9 cellular contexts compared by ENCODE assay signal in genomic region chr22:31247726-31248125, GRCh38. TPM values are rescaled to one million over a fixed set of nuclear protein-coding genes. Genes with fewer than 3 reads are reported as not detected.
A peak's percentile ranks its signal among the peaks of the same experiment; 100 is the strongest.
DNase-seq lines count a peak whose midpoint lies in the region; TF ChIP-seq lines count a peak whose summit lies in the region.
"Had no signal": no experiment of that assay in that cellular context is flagged by ENCODE, and none has a peak within 500 bp of the region (broad histone marks: within the 10 kb centered on the region; RNA-seq: fewer than 3 reads in every experiment).

No MANE protein-coding gene starts in this region.

- H3K4me2 ChIP-seq in SK-N-SH = peak overlapping the region; percentile 95

- H3K27me3 ChIP-seq in CD8-positive, alpha-beta memory T cell (ENCODE audit: insufficient read depth, low read length, poor library complexity, severe bottlenecking) = no peaks in the 10 kb centered on the region
- H3K27me3 ChIP-seq in SK-N-SH (ENCODE audit: insufficient read depth) (no peaks in the 10 kb centered on the region), esophagus squamous epithelium (no peaks in the 10 kb centered on the region), transverse colon (no peaks in the 10 kb centered on the region), adrenal gland (no peaks in the 10 kb centered on the region)

- H3K4me1 Mint-ChIP-seq in CD8-positive, alpha-beta memory T cell = peaks cover 15 to 46% (median 31%) of the 10 kb centered on the region in 3 donors
- peaks cover 68% of the 10 kb centered on the region for H3K4me1 Mint-ChIP-seq in osteocyte (ENCODE audit: unreplicated experiment)

- H3K27ac Mint-ChIP-seq in CD8-positive, alpha-beta memory T cell = peak overlapping the region in 6 of 8 donors; percentile 1 to 84 (median 57)
- H3K27ac Mint-ChIP-seq in osteocyte (ENCODE audit: unreplicated experiment) = peak overlapping the region; percentile 90

- H2AFZ ChIP-seq in SK-N-SH (ENCODE audit: low read depth) = no peak overlapping the region

- H3K27ac ChIP-seq in CD8-positive, alpha-beta memory T cell (ENCODE audit: low read depth, low read length) = no peak overlapping the region
- peak overlapping the region; percentile 61 to 88 for H3K27ac ChIP-seq in SK-N-SH (ENCODE audit: low read depth in 2 of 2, low read length in 1 of 2)
- H3K27ac ChIP-seq in esophagus squamous epithelium = peak overlapping the region in 3 of 4 donors; percentile 89 to 93 (median 92)
- H3K27ac ChIP-seq in transverse colon = peak overlapping the region in 2 of 4 donors; percentile 39 to 51
- H3K27ac ChIP-seq in adrenal gland = no peak overlapping the region

- peak overlapping the region; percentile 30 for H3K4me3 ChIP-seq in CD8-positive, alpha-beta memory T cell (ENCODE audit: low read length)
- H3K4me3 ChIP-seq in SK-N-SH (ENCODE audit: low read depth in 2 of 2, low read length in 1 of 2) = peak overlapping the region; percentile 73 to 80
- H3K4me3 ChIP-seq in esophagus squamous epithelium = peak overlapping the region in 3 of 4 donors; percentile 68 to 74 (median 71)
- H3K4me3 ChIP-seq in transverse colon = peak overlapping the region in 1 of 4 donors; percentile 40
- H3K4me3 ChIP-seq in adrenal gland = no peak overlapping the region

- in situ Hi-C loops in transverse colon (cut with MboI; ENCODE audit: low pct_ligation_motif_present in 1 of 4, low pct_unique_long_range_greater_than_20kb in 1 of 4, low sequenced_read_pairs in 3 of 4) = no loop called here

- no peak for TF ChIP-seq RAD21 in SK-N-SH (IDR thresholded peaks at IDR 0.05; ENCODE audit: low read length)

- POLR2A ChIA-PET in CD8-positive, alpha-beta memory T cell (lab: Charles Lee) = interaction anchor here (0.7 to 1.1 kb wide), 3 partner anchors 42 to 163 kb away, joined by 3 to 4 read pairs (median 4); no protein-coding TSS in a partner anchor
- POLR2A ChIA-PET in SK-N-SH (lab: Yijun Ruan, JAX) = interaction anchor here (0.6 to 1.3 kb wide), 7 partner anchors 21 to 99 kb away, joined by 3 to 6 read pairs (median 3); partner anchors contain the start of gene LIMK2

- H3K4me3 Mint-ChIP-seq in CD8-positive, alpha-beta memory T cell = peak overlapping the region in 6 of 7 donors; percentile 60 to 86 (median 74)
- peak overlapping the region; percentile 91 for H3K4me3 Mint-ChIP-seq in osteocyte (ENCODE audit: unreplicated experiment)

- CTCF ChIA-PET in CD8-positive, alpha-beta memory T cell (lab: Charles Lee) = interaction anchor here (0.8 to 6.3 kb wide), 5 partner anchors 18 to 43 kb away, joined by 3 to 23 read pairs (median 3); partner anchors contain the start of gene LIMK2
- CTCF ChIA-PET in SK-N-SH (lab: Yijun Ruan, JAX) = interaction anchor here (0.7 to 8.1 kb wide), 5 partner anchors 23 to 314 kb away, joined by 3 to 85 read pairs (median 3); partner anchors contain the start of genes LIMK2 and PIK3IP1

- H3K9me3 Mint-ChIP-seq in CD8-positive, alpha-beta memory T cell = no peaks in the 10 kb centered on the region
- no peaks in the 10 kb centered on the region for H3K9me3 Mint-ChIP-seq in osteocyte (ENCODE audit: unreplicated experiment)

- peaks cover 33% of the 10 kb centered on the region for H3F3A ChIP-seq in SK-N-SH (replicated peaks; ENCODE audit: insufficient read depth)

- H3K27me3 Mint-ChIP-seq in CD8-positive, alpha-beta memory T cell = no peaks in the 10 kb centered on the region
- no peaks in the 10 kb centered on the region for H3K27me3 Mint-ChIP-seq in osteocyte (ENCODE audit: unreplicated experiment)

- no peak for DNase-seq in CD8-positive, alpha-beta memory T cell
- DNase-seq in SK-N-SH (peak; percentile 75), esophagus squamous epithelium (lab: John Stamatoyannopoulos, UW) (no peak), osteocyte (ENCODE audit: extremely low spot score, unreplicated experiment) (no peak), transverse colon (no peak), erythroblast (lab: John Stamatoyannopoulos, UW) (no peak), adrenal gland (no peak), NOMO-1 treated with DMSO at 0.1 percent for 48 hours (lab: John Stamatoyannopoulos, UW; ENCODE audit: unreplicated experiment) (no peak)
- DNase-seq: NCI-H774 had no signal

- TF ChIP-seq EP300 in SK-N-SH (IDR thresholded peaks at IDR 0.05; ENCODE audit: borderline replicate concordance in 1 of 2, low read depth in 1 of 2, low read length in 1 of 2) (no peak), transverse colon (IDR thresholded peaks at IDR 0.05; ENCODE audit: low read depth) (no peak)

- peaks cover 14% of the 10 kb centered on the region for H3K4me1 ChIP-seq in CD8-positive, alpha-beta memory T cell (ENCODE audit: insufficient read depth, low read length)
- H3K4me1 ChIP-seq in SK-N-SH (ENCODE audit: control insufficient read depth in 1 of 2, insufficient read depth in 2 of 2, low read depth in 1 of 2, low read length in 1 of 2) (peaks cover 20 to 64% of the 10 kb centered on the region in 2 experiments), esophagus squamous epithelium (peaks cover 12 to 79% (median 20%) of the 10 kb centered on the region in 3 donors), transverse colon (peaks cover 3 to 69% (median 41%) of the 10 kb centered on the region in 4 donors), adrenal gland (replicated peaks in 1 of 2) (peaks cover 6 to 18% of the 10 kb centered on the region in 2 donors)

- H3K9me3 ChIP-seq in CD8-positive, alpha-beta memory T cell (ENCODE audit: low read length) = no peaks in the 10 kb centered on the region
- H3K9me3 ChIP-seq in SK-N-SH = no peaks in the 10 kb centered on the region
- no peaks in the 10 kb centered on the region for H3K9me3 ChIP-seq in esophagus squamous epithelium
- no peaks in the 10 kb centered on the region for H3K9me3 ChIP-seq in transverse colon
- no peaks in the 10 kb centered on the region for H3K9me3 ChIP-seq in adrenal gland (replicated peaks in 1 of 3)

- H3K36me3 Mint-ChIP-seq in CD8-positive, alpha-beta memory T cell = peaks cover 0 to 10% (median 6%) of the 10 kb centered on the region in 3 donors
- H3K36me3 Mint-ChIP-seq in osteocyte (ENCODE audit: unreplicated experiment) = no peaks in the 10 kb centered on the region

- TF ChIP-seq CTCF in SK-N-SH (IDR thresholded peaks at IDR 0.05) (no peak), esophagus squamous epithelium (IDR thresholded peaks at IDR 0.05) (no peak), osteocyte (IDR thresholded peaks at IDR 0.05) (no peak), transverse colon (IDR thresholded peaks at IDR 0.05) (no peak), adrenal gland (IDR thresholded peaks at IDR 0.05) (no peak)

- WGBS in SK-N-SH (ENCODE audit: low lambda C conversion rate) = 60% methylated on average over 1 of the region's 1 CpG
- WGBS in esophagus squamous epithelium, 2 donors = 44 to 71% methylated on average over 1 of the region's 1 CpG
- WGBS in transverse colon (ENCODE audit: low coverage in 1 of 2), 2 donors = 56% methylated on average over 1 of the region's 1 CpG; no CpG with 5 or more reads in 1 of the 2 donors
- WGBS in adrenal gland, 4 donors = 25 to 53% (median 34%) methylated on average over 1 of the region's 1 CpG

- TF ChIP-seq POLR2A in esophagus squamous epithelium (IDR thresholded peaks at IDR 0.05) = no peak
- TF ChIP-seq POLR2A in transverse colon (IDR thresholded peaks at IDR 0.05) = no peak
- TF ChIP-seq POLR2A in erythroblast (IDR thresholded peaks at IDR 0.05; ENCODE audit: low read length) = no peak
- TF ChIP-seq POLR2A in adrenal gland (IDR thresholded peaks at IDR 0.05) = no peak

- no peaks in the 10 kb centered on the region for H3K36me3 ChIP-seq in CD8-positive, alpha-beta memory T cell (ENCODE audit: insufficient read depth, low read length)
- H3K36me3 ChIP-seq in SK-N-SH (replicated peaks in 1 of 2; ENCODE audit: control insufficient read depth in 1 of 2, insufficient read depth in 2 of 2, low read length in 1 of 2) (peaks cover 2 to 3% of the 10 kb centered on the region in 2 experiments), esophagus squamous epithelium (no peaks in the 10 kb centered on the region), transverse colon (no peaks in the 10 kb centered on the region), adrenal gland (replicated peaks in 1 of 2) (no peaks in the 10 kb centered on the region)

- H3K9me2 ChIP-seq in SK-N-SH = no peaks in the 10 kb centered on the region

- H3K79me2 ChIP-seq in SK-N-SH (ENCODE audit: insufficient read depth) = peaks cover 79% of the 10 kb centered on the region

- intact Hi-C loops in esophagus squamous epithelium (cut with DNase I) = no loop called here
- intact Hi-C loops in transverse colon (cut with DNase I; ENCODE audit: low total_unique reads) = no loop called here
- intact Hi-C loops in adrenal gland (cut with DNase I) = no loop called here

- peak overlapping the region; percentile 72; the same call in 1 of the 2 replicates for H3K9ac ChIP-seq in SK-N-SH

- peaks cover 4% of the 10 kb centered on the region; the same call in 1 of the 2 replicates for H4K20me1 ChIP-seq in SK-N-SH (ENCODE audit: insufficient read depth)

TF ChIP-seq in SK-N-SH, 30 proteins besides CTCF, POLR2A, EP300 and RAD21 (continues in another document):
- TF ChIP-seq, protein P1, sequence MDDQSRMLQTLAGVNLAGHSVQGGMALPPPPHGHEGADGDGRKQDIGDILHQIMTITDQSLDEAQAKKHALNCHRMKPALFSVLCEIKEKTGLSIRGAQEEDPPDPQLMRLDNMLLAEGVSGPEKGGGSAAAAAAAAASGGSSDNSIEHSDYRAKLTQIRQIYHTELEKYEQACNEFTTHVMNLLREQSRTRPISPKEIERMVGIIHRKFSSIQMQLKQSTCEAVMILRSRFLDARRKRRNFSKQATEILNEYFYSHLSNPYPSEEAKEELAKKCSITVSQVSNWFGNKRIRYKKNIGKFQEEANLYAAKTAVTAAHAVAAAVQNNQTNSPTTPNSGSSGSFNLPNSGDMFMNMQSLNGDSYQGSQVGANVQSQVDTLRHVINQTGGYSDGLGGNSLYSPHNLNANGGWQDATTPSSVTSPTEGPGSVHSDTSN (IDR thresholded peaks at IDR 0.05) = peak; percentile 51

RNA-seq across cellular contexts. Expression of gene LIMK2, which starts 35.6 kb away (rescaled TPM):
- 10 to 100 TPM; 25.1 to 27.7 TPM for total RNA-seq in CD8-positive, alpha-beta memory T cell
- polyA plus RNA-seq in CD8-positive, alpha-beta memory T cell = 19.0 TPM
- polyA plus RNA-seq in SK-N-SH (2012; rRNA removed) = 9.8 and 10.7 TPM in 2 replicates
- polyA plus RNA-seq in SK-N-SH (2012; cell fraction: cytosol; rRNA removed) = 8.0 and 8.6 TPM in 2 replicates
- 41.7 and 60.0 TPM in 2 replicates for polyA plus RNA-seq in SK-N-SH (2012; cell fraction: nucleus; rRNA removed)
- 100 to 1,000 TPM in 2 of 4 donors, 10 to 100 TPM in 2; 61.8 to 134 (median 109) TPM for total RNA-seq in esophagus squamous epithelium
- total RNA-seq in osteocyte = 49.8 and 53.9 TPM in 2 replicates
- 100 to 1,000 TPM; 124 to 283 (median 210) TPM for total RNA-seq in transverse colon
- total RNA-seq in adrenal gland = 10 to 100 TPM; 17.8 to 36.1 (median 26.7) TPM
- polyA plus RNA-seq in adrenal gland = 10 to 100 TPM; 12.6 to 18.7 (median 14.9) TPM

RNA-seq across cellular contexts. Expression of gene PIK3IP1, which starts 44.6 kb away (rescaled TPM):
- total RNA-seq in CD8-positive, alpha-beta memory T cell = 10 to 100 TPM; 32.2 to 35.3 TPM
- 350 TPM for polyA plus RNA-seq in CD8-positive, alpha-beta memory T cell
- polyA plus RNA-seq in SK-N-SH (2012; rRNA removed) = 8.6 and 11.3 TPM in 2 replicates
- 6.6 and 8.7 TPM in 2 replicates for polyA plus RNA-seq in SK-N-SH (2012; cell fraction: cytosol; rRNA removed)
- 9.5 and 13.2 TPM in 2 replicates for polyA plus RNA-seq in SK-N-SH (2012; cell fraction: nucleus; rRNA removed)
- total RNA-seq in esophagus squamous epithelium = 10 to 100 TPM in 3 of 4 donors, 1 to 10 TPM in 1; 7.0 to 53.0 (median 19.2) TPM
- total RNA-seq in osteocyte = 10.3 and 13.0 TPM in 2 replicates
- 10 to 100 TPM; 11.6 to 46.7 (median 35.2) TPM for total RNA-seq in transverse colon
- total RNA-seq in adrenal gland = 100 to 1,000 TPM in 3 of 8 donors, 10 to 100 TPM in 5; 13.7 to 161 (median 80.6) TPM
- polyA plus RNA-seq in adrenal gland = 10 to 100 TPM; 12.1 to 22.8 (median 12.8) TPM

Comparison
In these comparisons a context has a peak if more than half of its experiments do, and no peak if none do; other contexts are left out.
1. H3K27ac ChIP-seq: peak in SK-N-SH (2 of 2) and esophagus squamous epithelium (3 of 4); none in CD8-positive, alpha-beta memory T cell (single experiment) and adrenal gland (0 of 5).
2. H3K4me3 ChIP-seq: peak in CD8-positive, alpha-beta memory T cell (single experiment), SK-N-SH (2 of 2) and esophagus squamous epithelium (3 of 4); none in adrenal gland (0 of 4).